ENCODE assay signal across 9 cellular contexts in the genomic region with DNA sequence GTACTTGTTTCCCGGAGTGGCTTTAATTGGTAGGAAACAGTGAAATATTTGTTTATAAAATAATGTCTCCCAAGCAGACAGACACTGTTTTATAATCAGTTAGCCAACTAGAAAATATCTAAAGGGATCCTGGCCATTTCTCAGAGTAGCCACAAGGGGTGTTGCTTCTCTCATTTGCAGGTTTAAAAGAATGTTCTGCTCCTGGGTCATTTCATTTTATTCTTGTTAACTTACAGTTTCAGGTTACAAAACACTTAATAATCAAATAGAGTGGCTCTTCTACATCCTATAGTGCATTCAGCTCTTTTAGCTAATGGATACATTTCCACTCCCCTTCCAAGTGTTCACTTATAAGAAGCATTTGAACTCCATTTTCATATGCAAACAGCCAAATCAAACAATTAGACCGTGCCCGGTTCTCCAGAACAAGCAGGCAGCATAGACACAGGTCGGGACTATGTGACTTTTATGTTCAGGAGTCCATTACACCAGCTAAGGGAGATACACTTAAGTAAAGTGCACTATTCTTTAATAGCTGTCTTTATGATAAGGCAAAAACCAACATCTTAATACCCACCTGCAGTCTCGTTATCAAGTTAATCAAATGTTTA.
A peak's percentile ranks its signal among the peaks of the same experiment; 100 is the strongest.
DNase-seq lines count a peak whose midpoint lies in the region; ATAC-seq, FAIRE-seq and TF ChIP-seq lines count a peak whose summit lies in the region.
"Had no signal": no experiment of that assay in that cellular context is flagged by ENCODE, and none has a peak within 500 bp of the region (broad histone marks: within the 10 kb centered on the region; RNA-seq: fewer than 3 reads in every experiment).

No MANE protein-coding gene starts in this region.

- H3K27me3 Mint-ChIP-seq in H9 (ENCODE audit: low read depth) = no peaks in the 10 kb centered on the region; the same call in 1 of the 2 replicates

- FAIRE-seq in A549 (lab: Jason Lieb, UNC) = peak; percentile 32

- H2BK12ac ChIP-seq in H9 (ENCODE audit: insufficient read length, low read depth, low read length) = no peak overlapping the region

- no peak overlapping the region for H3T11ph ChIP-seq in H9 (ENCODE audit: low read length)

- H3K4me3 Mint-ChIP-seq in H9 = no peak overlapping the region

- no peak overlapping the region for H4K91ac ChIP-seq in H9 (ENCODE audit: insufficient read length, low read depth, low read length)

- no peak overlapping the region for H4K5ac ChIP-seq in H9 (ENCODE audit: insufficient read length, low read depth, low read length)

- no peak for TF ChIP-seq POLR2A in A549 (IDR thresholded peaks at IDR 0.05; ENCODE audit: low read length)

- no peaks in the 10 kb centered on the region for H3K23me2 ChIP-seq in H9 (ENCODE audit: insufficient read length, low read depth, low read length, poor library complexity, severe bottlenecking)

- no peak overlapping the region for H3K23ac ChIP-seq in H9 (ENCODE audit: insufficient read length, low read depth, low read length)

- ATAC-seq in A549 (0 out of 6 replicates have a peak, but pooled peaks of 1 of the 2 experiments have one; percentile 41), foreskin keratinocyte (peak; percentile 40)

- H3K79me1 ChIP-seq in H9 (ENCODE audit: insufficient read depth, low read depth, low read length, poor library complexity, severe bottlenecking) = no peaks in the 10 kb centered on the region

- intact Hi-C loops in PC-9 (cut with micrococcal nuclease; ENCODE audit: unreplicated experiment) = no loop called here

- H3K4me3 ChIP-seq in A549 = no peak overlapping the region
- no peak overlapping the region for H3K4me3 ChIP-seq in PC-9
- H3K4me3 ChIP-seq in MG63 = no peak overlapping the region
- H3K4me3 ChIP-seq in coronary artery = no peak overlapping the region

- no peak overlapping the region for H3K4ac ChIP-seq in H9 (ENCODE audit: low read depth, low read length)

- H4K20me1 ChIP-seq in H9 (ENCODE audit: control insufficient read depth, insufficient read depth, insufficient read length) = no peaks in the 10 kb centered on the region
- no peaks in the 10 kb centered on the region for H4K20me1 ChIP-seq in PC-9 (ENCODE audit: insufficient read depth)

- H3K4me1 Mint-ChIP-seq in H9 = peaks cover 3% of the 10 kb centered on the region in 2 experiments

- H2BK5ac ChIP-seq in H9 (ENCODE audit: insufficient read length, low read length) = no peak overlapping the region

- POLR2A ChIA-PET in A549 (lab: Yijun Ruan, JAX) (no interaction called here), PC-9 (lab: Charles Lee; ENCODE audit: unreplicated experiment) (no interaction called here)

- H3K36me3 ChIP-seq in PC-9 (ENCODE audit: low read depth) (no peaks in the 10 kb centered on the region), MG63 (no peaks in the 10 kb centered on the region)

- peak; percentile 34; the same call in 2 of the 3 replicates for TF ChIP-seq CTCF in A549 (IDR thresholded peaks at IDR 0.05)
- TF ChIP-seq CTCF in H9 (conservative IDR thresholded peaks at IDR 0.05) = peak; percentile 67
- peak; percentile 72 for TF ChIP-seq CTCF in PC-9 (conservative IDR thresholded peaks at IDR 0.05)
- TF ChIP-seq CTCF in foreskin keratinocyte (conservative IDR thresholded peaks at IDR 0.05) = peak; percentile 63
- TF ChIP-seq CTCF in coronary artery (IDR thresholded peaks at IDR 0.05) = no peak

- H3K14ac ChIP-seq in H9 (ENCODE audit: insufficient read depth, low read length) = no peak overlapping the region

- H3F3A ChIP-seq in PC-9 (ENCODE audit: insufficient read depth, low read depth) = no peaks in the 10 kb centered on the region

- H2AFZ ChIP-seq in H9 (ENCODE audit: low read length) (no peak overlapping the region), PC-9 (no peak overlapping the region)

- CTCF ChIA-PET in A549 (lab: Yijun Ruan, JAX) = interaction anchor here (1.4 kb wide), 1 partner anchor 16 kb away, joined by 4 read pairs; no protein-coding TSS in a partner anchor
- CTCF ChIA-PET in PC-9 (lab: Charles Lee) = no interaction called here

- no peak overlapping the region for H2AK5ac ChIP-seq in H9 (ENCODE audit: insufficient read length, low read length)

- DNase-seq in A549 (ENCODE audit: low read depth in 1 of 2, low spot score in 1 of 2) (peak in 1 of 2 experiments; percentile 23), H9 (no peak), PC-9 (no peak), foreskin keratinocyte (no peak), MG63 (no peak), LoVo (ENCODE audit: low spot score) (no peak), coronary artery (ENCODE audit: low spot score) (no peak)
- no peak for DNase-seq in stimulated activated CD4-positive, alpha-beta T cell treated with anti-CD3 and anti-CD28 coated beads, Interleukin-12 subunit alpha, Interleukin-12 subunit beta, amount 100 ng/mL, for 4 hours
- DNase-seq: activated CD4-positive, alpha-beta T cell treated with anti-CD3 and anti-CD28 coated beads, Interleukin-2, amount 50 U/mL, for 1 hour had no signal

- WGBS in A549 (ENCODE audit: missing lambda C conversion rate) = 9% methylated on average over 5 of the region's 5 CpGs
- no CpG with 5 or more reads among the region's 5 CpGs for WGBS in H9 (ENCODE audit: extremely low coverage, insufficient read length, low lambda C conversion rate)

- no peak overlapping the region for H3K27ac ChIP-seq in A549
- H3K27ac ChIP-seq in H9 (ENCODE audit: insufficient read length, low read depth, low read length) = no peak overlapping the region
- H3K27ac ChIP-seq in PC-9 = no peak overlapping the region
- no peak overlapping the region for H3K27ac ChIP-seq in foreskin keratinocyte
- H3K27ac ChIP-seq in coronary artery = no peak overlapping the region

- H3K4me1 ChIP-seq in A549 = no peaks in the 10 kb centered on the region
- no peaks in the 10 kb centered on the region for H3K4me1 ChIP-seq in H9 (ENCODE audit: insufficient read depth, low read length)
- peaks cover 6% of the 10 kb centered on the region; the same call in 1 of the 2 replicates for H3K4me1 ChIP-seq in PC-9 (replicated peaks; ENCODE audit: insufficient read depth)
- H3K4me1 ChIP-seq in foreskin keratinocyte = no peaks in the 10 kb centered on the region

- no peak overlapping the region for H2BK15ac ChIP-seq in H9 (ENCODE audit: low read depth, low read length)

- no peak overlapping the region for H3K56ac ChIP-seq in H9 (ENCODE audit: insufficient read length, low read depth, low read length)

- TF ChIP-seq RAD21 in A549 (conservative IDR thresholded peaks at IDR 0.05 in 1 of 2, IDR thresholded peaks at IDR 0.05 in 1 of 2) = no peak

- no TSS peak for BruUV-seq in PC-9 (replicated peaks; lab: Mats Ljungman, UMichigan)

- H3K9me2 ChIP-seq in PC-9 (ENCODE audit: insufficient read depth) = no peaks in the 10 kb centered on the region

- H3K36me3 Mint-ChIP-seq in H9 (ENCODE audit: insufficient read depth in 1 of 3, low read depth in 3 of 3) = peaks cover 5 to 9% (median 8%) of the 10 kb centered on the region in 3 experiments; a peak in 5 of 7 replicates

- no peaks in the 10 kb centered on the region for H3K27me3 ChIP-seq in H9 (ENCODE audit: insufficient read depth, low read length)
- H3K27me3 ChIP-seq in PC-9 (ENCODE audit: insufficient read depth, low read depth) = no peaks in the 10 kb centered on the region
- peaks cover 52% of the 10 kb centered on the region for H3K27me3 ChIP-seq in foreskin keratinocyte
- H3K27me3 ChIP-seq in MG63 = no peaks in the 10 kb centered on the region

- H3K9ac ChIP-seq in H9 (ENCODE audit: extremely low read depth, insufficient read length, low read length) = no peak overlapping the region

- no peak overlapping the region for H3K4me2 ChIP-seq in A549
- H3K4me2 ChIP-seq in H9 (ENCODE audit: insufficient read depth, insufficient read length, low read length) = no peak overlapping the region
- H3K4me2 ChIP-seq in PC-9 = no peak overlapping the region

- H3K9me3 ChIP-seq in A549 = no peaks in the 10 kb centered on the region
- H3K9me3 ChIP-seq in H9 (ENCODE audit: control insufficient read depth, low read depth, low read length) = no peaks in the 10 kb centered on the region
- H3K9me3 ChIP-seq in PC-9 (ENCODE audit: insufficient read depth, low read depth) = no peaks in the 10 kb centered on the region
- no peaks in the 10 kb centered on the region for H3K9me3 ChIP-seq in MG63

- no peak overlapping the region for H2BK20ac ChIP-seq in H9 (ENCODE audit: low read depth, low read length, poor library complexity, severe bottlenecking)

- peaks cover 10 to 12% of the 10 kb centered on the region in 2 experiments; a peak in 4 of 5 replicates for H3K9me3 Mint-ChIP-seq in H9

- H4K8ac ChIP-seq in H9 (replicated peaks; ENCODE audit: insufficient read length, low read depth, low read length) = no peak overlapping the region

- no peak for TF ChIP-seq EP300 in A549 (IDR thresholded peaks at IDR 0.05)

- no peaks in the 10 kb centered on the region for H3K79me2 ChIP-seq in H9 (ENCODE audit: insufficient read depth, low read length)
- no peaks in the 10 kb centered on the region for H3K79me2 ChIP-seq in PC-9 (ENCODE audit: low read depth)

- H3K27ac Mint-ChIP-seq in H9 = no peak overlapping the region

- no peak overlapping the region for H2BK120ac ChIP-seq in H9 (ENCODE audit: low read depth, low read length, poor library complexity, severe bottlenecking)

- H3K18ac ChIP-seq in H9 (ENCODE audit: insufficient read length, low read depth, low read length) = no peak overlapping the region

TF ChIP-seq in A549, 52 proteins besides CTCF, POLR2A, EP300 and RAD21 (continues in another document):
- TF ChIP-seq ESRRA (IDR thresholded peaks at IDR 0.05; ENCODE audit: borderline replicate concordance, low read length) (no peak), HEYL (CRISPR knock-in tag; IDR thresholded peaks at IDR 0.05) (no peak), GATA3 (IDR thresholded peaks at IDR 0.05; ENCODE audit: borderline replicate concordance) (no peak), HOXB13 (CRISPR knock-in tag; IDR thresholded peaks at IDR 0.05; ENCODE audit: low read depth) (no peak), NFE2L2 (conservative IDR thresholded peaks at IDR 0.05; ENCODE audit: low read length) (no peak), CBX8 (IDR thresholded peaks at IDR 0.05) (no peak), RCOR1 (IDR thresholded peaks at IDR 0.05; ENCODE audit: low read depth, low read length) (no peak), ELK1 (IDR thresholded peaks at IDR 0.05; ENCODE audit: low read depth, low read length) (no peak), CEBPB (IDR thresholded peaks at IDR 0.05) (no peak), SREBF2 (IDR thresholded peaks at IDR 0.05) (no peak), KDM1A (IDR thresholded peaks at IDR 0.05; ENCODE audit: low read depth) (no peak)
